ENCODE assay signal across 8 cellular contexts in genomic region chr14:105575012-105575700, GRCh38. TPM values are rescaled to one million over a fixed set of nuclear protein-coding genes. Genes with fewer than 3 reads are reported as not detected.
DNase-seq lines count a peak whose midpoint lies in the region; ATAC-seq, FAIRE-seq and TF ChIP-seq lines count a peak whose summit lies in the region.
"Not testable (repeated sequence)": the region's sequence is repeated elsewhere in the genome, so short reads cannot be mapped to it uniquely, and the experiment has no call there.

No MANE protein-coding gene starts in this region.

- peak; percentile 100 for FAIRE-seq in GM18507 (lab: Jason Lieb, UNC)

- H3K4me1 Mint-ChIP-seq in stimulated activated naive B cell treated with anti-CD40 and anti-IgM and Interleukin-4, amounts not matched to agents 10 μg/mL and 1 μg/mL and 100 μg/mL, for 72 hours: peaks cover 46 to 58% of the 10 kb centered on the region in 2 donors

- H3K79me2 ChIP-seq in MM.1S (ENCODE audit: low read length): peaks cover 33% of the 10 kb centered on the region

- peak overlapping the region; percentile 70 for H3K27ac ChIP-seq in MM.1S (ENCODE audit: low read length)

- H3K4me3 Mint-ChIP-seq in stimulated activated naive B cell treated with anti-CD40 and anti-IgM and Interleukin-4, amounts not matched to agents 10 μg/mL and 1 μg/mL and 100 μg/mL, for 72 hours: not testable (repeated sequence)

- not testable (repeated sequence) for H3F3A ChIP-seq in MM.1S (ENCODE audit: insufficient read depth, low read length)

- DNase-seq in GM18507 (ENCODE audit: extremely low spot score, insufficient read length, low read depth); activated naive CD4-positive, alpha-beta T cell treated with anti-CD3 and anti-CD28 coated beads, Interleukin-2, amount 50 U/mL, for 72 hours (ENCODE audit: low spot score in 2 of 2); stimulated activated naive B cell treated with anti-CD40 and anti-IgM and Interleukin-4, amounts not matched to agents 10 μg/mL and 1 μg/mL and 100 μg/mL, for 72 hours: not testable (repeated sequence)
- DNase-seq in MM.1S: peak; percentile 62

- H4K20me1 ChIP-seq in MM.1S (ENCODE audit: insufficient read depth, low read length): not testable (repeated sequence)

- H3K4me3 ChIP-seq in MM.1S (ENCODE audit: low read length): not testable (repeated sequence)

- H3K36me3 ChIP-seq in MM.1S (replicated peaks; ENCODE audit: insufficient read depth, low read length): not testable (repeated sequence)

- TF ChIP-seq CTCF in MM.1S (IDR thresholded peaks at IDR 0.05; ENCODE audit: low read length): not testable (repeated sequence)

- not testable (repeated sequence) for H2AFZ ChIP-seq in MM.1S (ENCODE audit: low read length)

- H3K36me3 Mint-ChIP-seq in activated naive CD4-positive, alpha-beta T cell treated with anti-CD3 and anti-CD28 coated beads, Interleukin-2, amount 50 U/mL, for 72 hours: not testable (repeated sequence)
- peaks cover 21 to 29% of the 10 kb centered on the region in 2 donors for H3K36me3 Mint-ChIP-seq in stimulated activated naive B cell treated with anti-CD40 and anti-IgM and Interleukin-4, amounts not matched to agents 10 μg/mL and 1 μg/mL and 100 μg/mL, for 72 hours

- ATAC-seq in GM19328 (IDR thresholded peaks at IDR 0.05; ENCODE audit: unreplicated experiment) (peak; percentile 47), GM21529 (IDR thresholded peaks at IDR 0.05; ENCODE audit: unreplicated experiment) (peak; percentile 64), HG02852 (IDR thresholded peaks at IDR 0.05; ENCODE audit: unreplicated experiment) (peak; percentile 49), HG03159 (IDR thresholded peaks at IDR 0.05; ENCODE audit: unreplicated experiment) (peak; percentile 66)
- ATAC-seq in activated naive CD4-positive, alpha-beta T cell treated with anti-CD3 and anti-CD28 coated beads, Interleukin-2, amount 50 U/mL, for 72 hours: peak; percentile 43 to 81
- ATAC-seq in stimulated activated naive B cell treated with anti-CD40 and anti-IgM and Interleukin-4, amounts not matched to agents 10 μg/mL and 1 μg/mL and 100 μg/mL, for 72 hours (replicated peaks): peak; percentile 62 to 63

- H3K9ac ChIP-seq in MM.1S (ENCODE audit: low read length): 0 out of 2 replicates have a peak overlapping the region, but pooled peaks have one; percentile 41

- not testable (repeated sequence) for H3K27me3 ChIP-seq in MM.1S (replicated peaks; ENCODE audit: insufficient read depth, low read length)

- not testable (repeated sequence) for H3K9me3 Mint-ChIP-seq in activated naive CD4-positive, alpha-beta T cell treated with anti-CD3 and anti-CD28 coated beads, Interleukin-2, amount 50 U/mL, for 72 hours; stimulated activated naive B cell treated with anti-CD40 and anti-IgM and Interleukin-4, amounts not matched to agents 10 μg/mL and 1 μg/mL and 100 μg/mL, for 72 hours

- H3K4me2 ChIP-seq in MM.1S (ENCODE audit: low read depth, low read length): not testable (repeated sequence)

- H3K27ac Mint-ChIP-seq in activated naive CD4-positive, alpha-beta T cell treated with anti-CD3 and anti-CD28 coated beads, Interleukin-2, amount 50 U/mL, for 72 hours: not testable (repeated sequence)
- H3K27ac Mint-ChIP-seq in stimulated activated naive B cell treated with anti-CD40 and anti-IgM and Interleukin-4, amounts not matched to agents 10 μg/mL and 1 μg/mL and 100 μg/mL, for 72 hours: peak overlapping the region; percentile 80

- H3K27me3 Mint-ChIP-seq in stimulated activated naive B cell treated with anti-CD40 and anti-IgM and Interleukin-4, amounts not matched to agents 10 μg/mL and 1 μg/mL and 100 μg/mL, for 72 hours: not testable (repeated sequence)

- not testable (repeated sequence) for H3K9me3 ChIP-seq in MM.1S (replicated peaks; ENCODE audit: insufficient read depth, low read length)

- not testable (repeated sequence) for H3K9me2 ChIP-seq in MM.1S (replicated peaks; ENCODE audit: insufficient read depth, low read length)

- H3K4me1 ChIP-seq in MM.1S (ENCODE audit: low read length): peaks cover 37% of the 10 kb centered on the region

RNA-seq across cellular contexts. Expression of gene TMEM121, which starts 48.8 kb away (rescaled TPM):
- total RNA-seq in activated naive CD4-positive, alpha-beta T cell treated with anti-CD3 and anti-CD28 coated beads, Interleukin-2, amount 50 U/mL, for 72 hours: 10 to 100 TPM in 1 of 2 donors, 1 to 10 TPM in 1; 2.2 to 10.2 TPM
